ENCODE assay signal across 29 cellular contexts in the genomic region with DNA sequence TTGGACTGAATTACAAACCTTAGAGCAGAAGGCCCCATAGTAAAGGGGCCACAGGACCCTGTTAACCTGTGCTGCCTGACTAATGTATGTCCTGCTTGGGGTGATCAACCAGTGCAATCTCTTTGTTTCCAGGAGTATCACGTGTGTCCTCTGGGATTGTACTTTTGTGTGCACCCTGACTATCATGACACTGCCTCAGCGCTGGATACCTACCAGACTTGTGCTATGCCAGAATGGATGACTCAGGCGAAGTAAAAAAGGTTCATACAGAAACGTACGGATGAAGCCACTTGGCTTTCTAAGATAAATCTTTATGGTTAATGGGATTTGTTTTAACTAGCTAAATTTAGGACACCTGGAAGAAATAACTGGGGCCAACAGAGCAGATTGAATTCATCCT.
"Had no signal": no experiment of that assay in that cellular context is flagged by ENCODE, and none has a peak within 500 bp of the region (broad histone marks: within the 10 kb centered on the region; RNA-seq: fewer than 3 reads in every experiment).

No MANE protein-coding gene starts in this region.

- H3K9me3 ChIP-seq: SJCRH30, SK-N-SH had no signal

- H3K4me3 Mint-ChIP-seq: activated CD8-positive, alpha-beta T cell treated with anti-CD3 and anti-CD28 coated beads, Interleukin-2, amount 10 ng/mL, durations not matched to agents 7 days and 5 days; activated naive CD8-positive, alpha-beta T cell treated with anti-CD3 and anti-CD28 coated beads, Interleukin-2, amount 50 U/mL, for 24 hours; WTC11 had no signal

- H3K9ac ChIP-seq: SK-N-SH had no signal

- H3K4me1 Mint-ChIP-seq: activated naive CD8-positive, alpha-beta T cell treated with anti-CD3 and anti-CD28 coated beads, Interleukin-2, amount 50 U/mL, for 24 hours had no signal

- H3K36me3 ChIP-seq: brain microvascular endothelial cell, SJCRH30 had no signal

- ATAC-seq: activated CD8-positive, alpha-beta T cell treated with anti-CD3 and anti-CD28 coated beads, Interleukin-2, amount 10 ng/mL, durations not matched to agents 7 days and 5 days; activated naive CD4-positive, alpha-beta T cell treated with anti-CD3 and anti-CD28 coated beads, Interleukin-2, amount 50 U/mL, for 72 hours; activated naive CD8-positive, alpha-beta T cell treated with anti-CD3 and anti-CD28 coated beads, Interleukin-2, amount 50 U/mL, for 24 hours; Panc1; WTC11 had no signal

- H3K4me2 ChIP-seq: SK-N-SH had no signal

- H3K27ac Mint-ChIP-seq: activated CD8-positive, alpha-beta T cell treated with anti-CD3 and anti-CD28 coated beads, Interleukin-2, amount 10 ng/mL, durations not matched to agents 7 days and 5 days; activated naive CD4-positive, alpha-beta T cell treated with anti-CD3 and anti-CD28 coated beads, Interleukin-2, amount 50 U/mL, for 72 hours; activated naive CD8-positive, alpha-beta T cell treated with anti-CD3 and anti-CD28 coated beads, Interleukin-2, amount 50 U/mL, for 24 hours; WTC11 had no signal

- H3K27ac ChIP-seq: brain microvascular endothelial cell, SJCRH30 had no signal

- DNase-seq: activated CD4-positive, alpha-beta T cell treated with anti-CD3 and anti-CD28 coated beads for 48 hours; activated CD4-positive, alpha-beta T cell treated with anti-CD3 and anti-CD28 coated beads, Interleukin-2, amount 50 U/mL, for 4 hours; activated CD4-positive, CD25-positive, alpha-beta regulatory T cell treated with anti-CD3 and anti-CD28 coated beads, Interleukin-2, amount 50 U/mL, for 72 hours; activated CD8-positive, alpha-beta memory T cell treated with anti-CD3 and anti-CD28 coated beads, Interleukin-2, amount 50 U/mL, for 48 hours; activated CD8-positive, alpha-beta T cell treated with anti-CD3 and anti-CD28 coated beads, Interleukin-2, amount 10 ng/mL, durations not matched to agents 7 days and 5 days; activated effector memory CD4-positive, alpha-beta T cell treated with anti-CD3 and anti-CD28 coated beads, Interleukin-2, amount 50 U/mL, for 16 hours; activated naive CD4-positive, alpha-beta T cell treated with Interleukin-2 at 50 U/mL for 16 hours; activated naive CD8-positive, alpha-beta T cell treated with anti-CD3 and anti-CD28 coated beads, Interleukin-2, amount 50 U/mL, for 24 hours; activated T-cell treated with anti-CD3 and anti-CD28 coated beads, Interleukin-2, amount 50 U/mL, for 1 hour; amygdala; brain microvascular endothelial cell; cerebellar nuclear complex; MM.1S; NCI-H1105; NCI-H1436; NCI-H187; NCI-H2081; NCI-H510A treated with DMSO at 0.1 percent for 48 hours; NCI-H69; NK-92 treated with Interleukin-12 subunit alpha and Interleukin-12 subunit beta, amount 100 ng/mL, for 24 hours; OCI-M1; Right ventricle myocardium superior; RPMI8226; SJCRH30; SK-N-SH; T-helper 1 cell had no signal

- H3K4me1 ChIP-seq: SJCRH30 had no signal

- H3K36me3 Mint-ChIP-seq: activated naive CD4-positive, alpha-beta T cell treated with anti-CD3 and anti-CD28 coated beads, Interleukin-2, amount 50 U/mL, for 72 hours; WTC11 had no signal

- H3K9me3 Mint-ChIP-seq: activated naive CD8-positive, alpha-beta T cell treated with anti-CD3 and anti-CD28 coated beads, Interleukin-2, amount 50 U/mL, for 24 hours; WTC11 had no signal

- H3K4me3 ChIP-seq: SJCRH30 had no signal

- H3K27me3 ChIP-seq: brain microvascular endothelial cell, SJCRH30 had no signal

- H3K27me3 Mint-ChIP-seq: activated naive CD8-positive, alpha-beta T cell treated with anti-CD3 and anti-CD28 coated beads, Interleukin-2, amount 50 U/mL, for 24 hours had no signal
